Comparison of ENCODE assay signal across 7 cellular contexts in the genomic region with DNA sequence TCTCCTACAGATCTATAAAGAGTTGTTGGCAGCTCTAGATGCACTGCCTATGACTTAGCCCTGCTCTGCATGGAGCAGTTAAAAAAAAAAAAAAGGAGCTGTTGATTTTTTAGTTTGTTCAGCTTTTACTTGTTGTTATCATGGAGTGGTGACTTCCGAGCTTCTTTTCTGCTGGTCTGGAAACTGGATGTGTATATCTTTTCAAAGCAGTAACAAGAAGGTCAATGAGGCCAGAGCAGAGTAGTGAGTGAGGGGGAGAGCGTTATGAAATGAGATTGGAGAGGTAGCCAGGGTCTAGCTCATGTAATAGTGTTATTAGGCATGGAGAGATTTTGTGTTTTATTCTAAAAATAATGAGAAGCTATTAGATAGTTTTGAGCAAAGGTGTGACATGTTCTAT. TPM values are rescaled to one million over a fixed set of nuclear protein-coding genes. Genes with fewer than 3 reads are reported as not detected.
"Had no signal": no experiment of that assay in that cellular context is flagged by ENCODE, and none has a peak within 500 bp of the region (broad histone marks: within the 10 kb centered on the region; RNA-seq: fewer than 3 reads in every experiment).

No MANE protein-coding gene starts in this region.

- H2AFZ ChIP-seq: GM23248 had no signal

- H3K4me3 ChIP-seq: GM23248, HAP-1 had no signal

- H3K9ac ChIP-seq: GM23248 had no signal

- H3K9me3 ChIP-seq: HAP-1 had no signal

- H3K36me3 ChIP-seq: HAP-1 had no signal

- H3K27ac ChIP-seq: GM23248 had no signal

- H3K4me1 ChIP-seq: HAP-1 had no signal

- DNase-seq: GM23248, GOT3, H7, HFFc6, IMR-90, KBM-7 had no signal

RNA-seq across cellular contexts. Expression of a gene that starts 49.8 kb away (rescaled TPM):
- total RNA-seq: GM23248, H7 had no signal
- polyA plus RNA-seq: GM23248 had no signal
